25 cellular contexts compared by ENCODE assay signal in genomic region chr5:64646169-64646568, GRCh38. TPM values are rescaled to one million over a fixed set of nuclear protein-coding genes. Genes with fewer than 3 reads are reported as not detected.
"Had no signal": no experiment of that assay in that cellular context is flagged by ENCODE, and none has a peak within 500 bp of the region (broad histone marks: within the 10 kb centered on the region; RNA-seq: fewer than 3 reads in every experiment).

No MANE protein-coding gene starts in this region.

- H3K4me1 ChIP-seq: pancreas had no signal

- H3K36me3 Mint-ChIP-seq: natural killer cell, type B pancreatic cell had no signal

- H3K36me3 ChIP-seq: pancreas had no signal

- ATAC-seq: natural killer cell, pancreas, right cardiac atrium had no signal

- H3K27ac ChIP-seq: coronary artery, pancreas had no signal

- H3K27me3 ChIP-seq: pancreas had no signal

- FAIRE-seq: endothelial cell of umbilical vein, pancreas, small intestine, urothelium cell line had no signal

- H3K4me3 Mint-ChIP-seq: endodermal cell, natural killer cell, neural crest cell, type B pancreatic cell had no signal

- H3K9me3 ChIP-seq: pancreas had no signal

- H3K27ac Mint-ChIP-seq: endodermal cell, natural killer cell, type B pancreatic cell had no signal

- H3K9me3 Mint-ChIP-seq: natural killer cell, neural crest cell, type B pancreatic cell had no signal

- H3K27me3 Mint-ChIP-seq: type B pancreatic cell had no signal

- H3K4me3 ChIP-seq: coronary artery, pancreas had no signal

- H3K4me1 Mint-ChIP-seq: natural killer cell, neural crest cell had no signal

- DNase-seq: effector CD4-positive, alpha-beta T cell; endodermal cell; foreskin melanocyte; head of caudate nucleus; hippocampal formation; natural killer cell; occipital lobe; pancreas; right cardiac atrium; small intestine; stimulated activated CD4-positive, alpha-beta T cell treated with anti-CD3 and anti-CD28 coated beads, Interleukin-12 subunit alpha, Interleukin-12 subunit beta, amount 100 ng/mL, for 4 hours; stimulated activated naive CD4-positive, alpha-beta T cell treated with Interleukin-2 at 50 U/mL for 16 hours had no signal

RNA-seq across cellular contexts. Expression of gene SHISAL2B, which starts 44.1 kb away (rescaled TPM):
- total RNA-seq: dermis microvascular lymphatic vessel endothelial cell, endothelial cell of umbilical vein, kidney epithelial cell, liver, lung microvascular endothelial cell, mesenteric fat pad, mononuclear cell, natural killer cell, occipital lobe, progenitor cell of endocrine pancreas, right cardiac atrium had no signal
- polyA plus RNA-seq: endothelial cell of umbilical vein, esophagus, liver, right cardiac atrium had no signal
